ENCODE assay signal across 13 cellular contexts in genomic region chr6:10655508-10656055, GRCh38. TPM values are rescaled to one million over a fixed set of nuclear protein-coding genes. Genes with fewer than 3 reads are reported as not detected.
A peak's percentile ranks its signal among the peaks of the same experiment; 100 is the strongest.
DNase-seq lines count a peak whose midpoint lies in the region; ATAC-seq lines count a peak whose summit lies in the region.
"Had no signal": no experiment of that assay in that cellular context is flagged by ENCODE, and none has a peak within 500 bp of the region (broad histone marks: within the 10 kb centered on the region; RNA-seq: fewer than 3 reads in every experiment).

No MANE protein-coding gene starts in this region.

- peak in 1 of 2 donors; percentile 14 for DNase-seq in activated T-cell treated with anti-CD3 and anti-CD28 coated beads, Interleukin-2, amount 50 U/mL, for 72 hours
- no peak for DNase-seq in activated T-cell treated with anti-CD3 and anti-CD28 coated beads, Interleukin-2, amount 50 U/mL, for 4 hours
- no peak for DNase-seq in activated CD4-positive, alpha-beta memory T cell treated with anti-CD3 and anti-CD28 coated beads, Interleukin-2, amount 10 ng/mL, durations not matched to agents 7 days and 5 days
- no peak for DNase-seq in stimulated activated effector memory CD8-positive, alpha-beta T cell treated with anti-CD3 and anti-CD28 coated beads, Interleukin-12 subunit alpha, Interleukin-12 subunit beta, amount 100 ng/mL, for 72 hours (ENCODE audit: low spot score in 2 of 2)
- DNase-seq in effector CD4-positive, alpha-beta T cell = no peak
- DNase-seq in NCI-H2029 (lab: John Stamatoyannopoulos, UW) = no peak
- DNase-seq: aorta, gastrocnemius medialis, NCI-H1417, upper lobe of right lung had no signal

- CTCF ChIA-PET in activated CD4-positive, alpha-beta memory T cell treated with anti-CD3 and anti-CD28 coated beads, Interleukin-2, amount 10 ng/mL, durations not matched to agents 7 days and 5 days (lab: Charles Lee) = no interaction called here

- no peaks in the 10 kb centered on the region for H3K9me3 Mint-ChIP-seq in activated T-cell treated with anti-CD3 and anti-CD28 coated beads, Interleukin-2, amount 50 U/mL, for 72 hours
- no peaks in the 10 kb centered on the region for H3K9me3 Mint-ChIP-seq in activated T-cell treated with anti-CD3 and anti-CD28 coated beads, Interleukin-2, amount 50 U/mL, for 4 hours
- no peaks in the 10 kb centered on the region for H3K9me3 Mint-ChIP-seq in activated CD4-positive, alpha-beta memory T cell treated with anti-CD3 and anti-CD28 coated beads, Interleukin-2, amount 10 ng/mL, durations not matched to agents 7 days and 5 days
- no peaks in the 10 kb centered on the region for H3K9me3 Mint-ChIP-seq in stimulated activated effector memory CD8-positive, alpha-beta T cell treated with anti-CD3 and anti-CD28 coated beads, Interleukin-12 subunit alpha, Interleukin-12 subunit beta, amount 100 ng/mL, for 72 hours

- peaks cover 23% of the 10 kb centered on the region for H3K27me3 Mint-ChIP-seq in activated T-cell treated with anti-CD3 and anti-CD28 coated beads, Interleukin-2, amount 50 U/mL, for 72 hours (ENCODE audit: low read depth)
- H3K27me3 Mint-ChIP-seq in activated T-cell treated with anti-CD3 and anti-CD28 coated beads, Interleukin-2, amount 50 U/mL, for 4 hours (ENCODE audit: low read depth) = peaks cover 28% of the 10 kb centered on the region
- peaks cover 15% of the 10 kb centered on the region for H3K27me3 Mint-ChIP-seq in activated CD4-positive, alpha-beta memory T cell treated with anti-CD3 and anti-CD28 coated beads, Interleukin-2, amount 10 ng/mL, durations not matched to agents 7 days and 5 days

- no peak overlapping the region for H3K27ac Mint-ChIP-seq in activated T-cell treated with anti-CD3 and anti-CD28 coated beads, Interleukin-2, amount 50 U/mL, for 72 hours
- H3K27ac Mint-ChIP-seq in activated CD4-positive, alpha-beta memory T cell treated with anti-CD3 and anti-CD28 coated beads, Interleukin-2, amount 10 ng/mL, durations not matched to agents 7 days and 5 days = peak overlapping the region; percentile 8
- no peak overlapping the region for H3K27ac Mint-ChIP-seq in stimulated activated effector memory CD8-positive, alpha-beta T cell treated with anti-CD3 and anti-CD28 coated beads, Interleukin-12 subunit alpha, Interleukin-12 subunit beta, amount 100 ng/mL, for 72 hours

- ATAC-seq in activated T-cell treated with anti-CD3 and anti-CD28 coated beads, Interleukin-2, amount 50 U/mL, for 72 hours (replicated peaks in 1 of 2) = peak; percentile 57 to 68
- ATAC-seq in activated T-cell treated with anti-CD3 and anti-CD28 coated beads, Interleukin-2, amount 50 U/mL, for 4 hours = no peak
- peak; percentile 75 for ATAC-seq in GM21786 (IDR thresholded peaks at IDR 0.05; ENCODE audit: unreplicated experiment)
- peak; percentile 64 for ATAC-seq in stimulated activated effector memory CD8-positive, alpha-beta T cell treated with anti-CD3 and anti-CD28 coated beads, Interleukin-12 subunit alpha, Interleukin-12 subunit beta, amount 100 ng/mL, for 72 hours
- no peak for ATAC-seq in HG02571 (IDR thresholded peaks at IDR 0.05; ENCODE audit: unreplicated experiment)
- ATAC-seq: gastrocnemius medialis, sciatic nerve, upper lobe of right lung had no signal

- POLR2A ChIA-PET in activated CD4-positive, alpha-beta memory T cell treated with anti-CD3 and anti-CD28 coated beads, Interleukin-2, amount 10 ng/mL, durations not matched to agents 7 days and 5 days (lab: Charles Lee) = no interaction called here

- H3K4me1 Mint-ChIP-seq in activated T-cell treated with anti-CD3 and anti-CD28 coated beads, Interleukin-2, amount 50 U/mL, for 72 hours (ENCODE audit: low read depth) = peaks cover 14% of the 10 kb centered on the region
- H3K4me1 Mint-ChIP-seq in activated T-cell treated with anti-CD3 and anti-CD28 coated beads, Interleukin-2, amount 50 U/mL, for 4 hours (ENCODE audit: low read depth) = peaks cover 10% of the 10 kb centered on the region
- H3K4me1 Mint-ChIP-seq in activated CD4-positive, alpha-beta memory T cell treated with anti-CD3 and anti-CD28 coated beads, Interleukin-2, amount 10 ng/mL, durations not matched to agents 7 days and 5 days = peaks cover 15% of the 10 kb centered on the region
- H3K4me1 Mint-ChIP-seq in stimulated activated effector memory CD8-positive, alpha-beta T cell treated with anti-CD3 and anti-CD28 coated beads, Interleukin-12 subunit alpha, Interleukin-12 subunit beta, amount 100 ng/mL, for 72 hours = peaks cover 9% of the 10 kb centered on the region

- H3K4me3 Mint-ChIP-seq in activated T-cell treated with anti-CD3 and anti-CD28 coated beads, Interleukin-2, amount 50 U/mL, for 72 hours = peak overlapping the region; percentile 25 to 51
- H3K4me3 Mint-ChIP-seq in activated T-cell treated with anti-CD3 and anti-CD28 coated beads, Interleukin-2, amount 50 U/mL, for 4 hours = no peak overlapping the region
- H3K4me3 Mint-ChIP-seq in activated CD4-positive, alpha-beta memory T cell treated with anti-CD3 and anti-CD28 coated beads, Interleukin-2, amount 10 ng/mL, durations not matched to agents 7 days and 5 days = peak overlapping the region; percentile 2
- peak overlapping the region; percentile 25 for H3K4me3 Mint-ChIP-seq in stimulated activated effector memory CD8-positive, alpha-beta T cell treated with anti-CD3 and anti-CD28 coated beads, Interleukin-12 subunit alpha, Interleukin-12 subunit beta, amount 100 ng/mL, for 72 hours

- H3K36me3 Mint-ChIP-seq in activated T-cell treated with anti-CD3 and anti-CD28 coated beads, Interleukin-2, amount 50 U/mL, for 72 hours (ENCODE audit: insufficient read depth in 2 of 2) = no peaks in the 10 kb centered on the region
- H3K36me3 Mint-ChIP-seq in activated T-cell treated with anti-CD3 and anti-CD28 coated beads, Interleukin-2, amount 50 U/mL, for 4 hours (ENCODE audit: insufficient read depth) = no peaks in the 10 kb centered on the region
- H3K36me3 Mint-ChIP-seq in activated CD4-positive, alpha-beta memory T cell treated with anti-CD3 and anti-CD28 coated beads, Interleukin-2, amount 10 ng/mL, durations not matched to agents 7 days and 5 days (ENCODE audit: low read depth) = no peaks in the 10 kb centered on the region
- H3K36me3 Mint-ChIP-seq in stimulated activated effector memory CD8-positive, alpha-beta T cell treated with anti-CD3 and anti-CD28 coated beads, Interleukin-12 subunit alpha, Interleukin-12 subunit beta, amount 100 ng/mL, for 72 hours = no peaks in the 10 kb centered on the region

RNA-seq across cellular contexts. Expression of gene C6orf52, which starts 38.8 kb away (rescaled TPM):
- total RNA-seq in activated T-cell treated with anti-CD3 and anti-CD28 coated beads, Interleukin-2, amount 50 U/mL, for 72 hours = 1 to 10 TPM; 2.7 to 4.4 TPM
- 1 to 10 TPM; 2.5 to 5.3 (median 4.3) TPM for total RNA-seq in activated T-cell treated with anti-CD3 and anti-CD28 coated beads, Interleukin-2, amount 50 U/mL, for 4 hours
- total RNA-seq in activated CD4-positive, alpha-beta memory T cell treated with anti-CD3 and anti-CD28 coated beads, Interleukin-2, amount 10 ng/mL, durations not matched to agents 7 days and 5 days = 1 to 10 TPM in 1 of 2 experiments, under 1 TPM in 1; 0.88 to 1.6 TPM
- total RNA-seq: upper lobe of right lung had no signal

RNA-seq across cellular contexts. Expression of gene PAK1IP1, which starts 39.2 kb away (rescaled TPM):
- total RNA-seq in activated T-cell treated with anti-CD3 and anti-CD28 coated beads, Interleukin-2, amount 50 U/mL, for 72 hours = 10 to 100 TPM; 21.1 to 21.7 TPM
- total RNA-seq in activated T-cell treated with anti-CD3 and anti-CD28 coated beads, Interleukin-2, amount 50 U/mL, for 4 hours = 10 to 100 TPM; 79.2 to 87.9 (median 87.6) TPM
- total RNA-seq in activated CD4-positive, alpha-beta memory T cell treated with anti-CD3 and anti-CD28 coated beads, Interleukin-2, amount 10 ng/mL, durations not matched to agents 7 days and 5 days = 10 to 100 TPM; 10.1 to 10.9 TPM

Comparison
In these comparisons a context has a peak if more than half of its experiments do, and no peak if none do; other contexts are left out.
1. ATAC-seq: peak in activated T-cell treated with anti-CD3 and anti-CD28 coated beads, Interleukin-2, amount 50 U/mL, for 72 hours (2 of 2), GM21786 (single experiment) and stimulated activated effector memory CD8-positive, alpha-beta T cell treated with anti-CD3 and anti-CD28 coated beads, Interleukin-12 subunit alpha, Interleukin-12 subunit beta, amount 100 ng/mL, for 72 hours (single experiment); none in activated T-cell treated with anti-CD3 and anti-CD28 coated beads, Interleukin-2, amount 50 U/mL, for 4 hours (0 of 2) and HG02571 (single experiment).